8 cellular contexts compared by ENCODE assay signal in the genomic region with DNA sequence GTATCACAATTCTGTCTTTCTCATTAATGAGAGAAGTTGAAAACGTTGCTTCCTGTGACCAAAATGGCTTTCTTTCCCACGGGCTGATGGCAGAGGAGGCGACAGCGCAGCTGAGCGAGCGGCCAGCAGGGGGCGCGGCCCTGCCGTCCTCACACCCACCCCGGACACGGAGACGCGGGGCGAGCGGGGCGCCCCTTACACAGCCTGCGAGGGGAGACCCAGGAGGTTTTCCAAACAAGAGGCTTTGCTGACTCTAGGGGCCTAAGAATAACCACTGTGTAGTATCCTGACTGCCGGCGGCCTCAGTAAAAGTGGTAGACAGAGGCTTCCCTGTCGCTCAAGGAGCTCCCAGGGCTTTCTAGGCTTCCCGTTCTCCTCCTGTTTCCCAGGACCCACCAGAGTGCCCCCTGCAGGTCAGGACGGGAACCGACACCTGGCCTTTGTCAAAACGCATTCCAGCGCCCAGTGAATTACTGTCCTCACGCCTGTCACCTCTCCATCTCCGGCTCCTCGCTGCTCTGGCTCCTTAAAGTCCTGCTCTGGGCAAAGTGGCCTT. TPM values are rescaled to one million over a fixed set of nuclear protein-coding genes. Genes with fewer than 3 reads are reported as not detected.
A peak's percentile ranks its signal among the peaks of the same experiment; 100 is the strongest.
DNase-seq lines count a peak whose midpoint lies in the region; ATAC-seq and TF ChIP-seq lines count a peak whose summit lies in the region.

No MANE protein-coding gene starts in this region.

- peak overlapping the region; percentile 48 for H3K27ac ChIP-seq in colonic mucosa

- H3K27me3 ChIP-seq in colonic mucosa, result no peaks in the 10 kb centered on the region

- peak; percentile 27 for TF ChIP-seq POLR2A in GM18951 (IDR thresholded peaks at IDR 0.05; ENCODE audit: extremely low read depth, insufficient read depth, insufficient read length)

- DNase-seq in AG10803 (ENCODE audit: low read depth), result peak; percentile 79
- peak; percentile 66 to 83 for DNase-seq in NCI-H446 (lab: John Stamatoyannopoulos, UW)
- peak; percentile 83 to 84 for DNase-seq in activated CD4-positive, alpha-beta T cell treated with anti-CD3 and anti-CD28 coated beads for 4 hours
- DNase-seq in colonic mucosa, result peak; percentile 95
- DNase-seq in left kidney (ENCODE audit: low read depth, low spot score), result peak; percentile 95
- peak; percentile 84 for DNase-seq in stimulated activated CD4-positive, alpha-beta T cell treated with anti-CD3 and anti-CD28 coated beads, Interleukin-1b, Interleukin-23, amount 100 ng/mL, for 48 hours

- H3K9ac ChIP-seq in colonic mucosa (ENCODE audit: low read depth in 2 of 2, low read length in 2 of 2), result peak overlapping the region; percentile 57 to 62

- peak; percentile 74 for TF ChIP-seq CTCF in AG10803 (conservative IDR thresholded peaks at IDR 0.05; ENCODE audit: low read length)
- peak; percentile 99 for TF ChIP-seq CTCF in colonic mucosa (IDR thresholded peaks at IDR 0.05)

- intact Hi-C loops in colonic mucosa (cut with DNase I), result no loop called here

- no peaks in the 10 kb centered on the region for H3K9me3 ChIP-seq in colonic mucosa

- no peaks in the 10 kb centered on the region for H3K36me3 ChIP-seq in colonic mucosa

- in situ Hi-C loops in GM18951 (cut with MboI; ENCODE audit: low sequenced_read_pairs, unreplicated experiment), result no loop called here

- H3K4me1 ChIP-seq in colonic mucosa, result no peaks in the 10 kb centered on the region

- H3K4me3 ChIP-seq in AG10803 (ENCODE audit: low read length) (peak overlapping the region; percentile 72), colonic mucosa (peak overlapping the region; percentile 44)

- peak; percentile 98 for ATAC-seq in HG03196 (IDR thresholded peaks at IDR 0.05; ENCODE audit: unreplicated experiment)

RNA-seq across cellular contexts. Expression of a gene that starts 27.3 kb away (rescaled TPM):
- total RNA-seq in colonic mucosa, result under 1 TPM in 1 of 2 donors, not detected in 1; 0.90 TPM

RNA-seq across cellular contexts. Expression of a gene that starts 56.9 kb away (rescaled TPM):
- total RNA-seq in colonic mucosa, result 10 to 100 TPM; 59.1 to 74.0 TPM

Comparison
In these comparisons a context has a peak if more than half of its experiments do, and no peak if none do; other contexts are left out.
1. Peak in every context shown above with its lines: DNase-seq, ATAC-seq, H3K4me3 ChIP-seq and H3K27ac ChIP-seq.